8 cellular contexts compared by ENCODE assay signal in the genomic region with DNA sequence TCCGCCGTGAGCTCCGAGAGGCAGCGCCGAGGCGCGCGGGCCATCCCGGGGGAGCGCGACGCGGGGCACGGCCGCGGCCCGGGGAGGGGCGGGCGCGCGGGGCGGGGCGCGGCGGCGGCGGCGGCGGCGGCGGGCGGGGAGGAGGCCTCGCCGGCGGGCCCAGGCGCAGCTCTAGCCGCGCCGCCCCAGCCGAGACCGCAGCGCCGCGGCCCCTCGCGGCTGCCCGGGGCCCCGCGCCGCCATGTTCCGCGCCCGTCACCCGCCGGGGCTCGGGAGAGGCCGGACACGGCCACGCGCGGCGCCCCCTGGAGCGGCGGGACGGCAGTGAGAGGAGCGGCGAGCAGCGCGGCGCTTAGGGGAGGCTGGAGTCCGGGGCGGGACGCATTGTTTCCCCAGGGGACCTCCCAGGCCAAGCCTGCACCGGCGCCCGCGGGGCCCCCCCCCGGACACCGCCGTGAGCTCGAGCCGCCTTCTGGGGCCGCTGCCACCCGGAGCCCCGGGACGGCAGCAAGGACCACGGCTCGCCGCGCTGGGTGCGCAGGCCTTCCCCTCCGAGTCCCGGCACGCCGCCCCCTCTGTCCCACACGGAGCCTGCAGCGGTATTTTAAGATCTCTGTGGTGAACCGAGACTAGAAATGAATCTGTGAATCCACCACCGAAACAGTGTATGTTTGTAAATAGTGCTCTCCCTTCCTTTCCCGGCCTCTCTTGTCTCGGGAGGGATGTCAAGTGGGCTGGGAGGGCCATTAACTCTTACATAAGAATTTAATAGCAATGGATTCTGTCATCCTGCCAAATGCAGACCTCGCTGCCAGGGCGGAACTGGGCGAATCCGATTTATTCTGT. TPM values are rescaled to one million over a fixed set of nuclear protein-coding genes. Genes with fewer than 3 reads are reported as not detected.
DNase-seq lines count a peak whose midpoint lies in the region; ATAC-seq and TF ChIP-seq lines count a peak whose summit lies in the region.

A gene (minus strand): TSS at position 60 of the 846 bp plus-strand sequence. CDS start 172 bp downstream, outside the sequence.

- H3K4me3 Mint-ChIP-seq in activated naive CD4-positive, alpha-beta T cell treated with anti-CD3 and anti-CD28 coated beads, Interleukin-2, amount 50 U/mL, for 24 hours, result peak within 1 kb of the TSS; percentile 90
- peak within 1 kb of the TSS; percentile 99 for H3K4me3 Mint-ChIP-seq in neural crest cell

- ATAC-seq in GM21381 (IDR thresholded peaks at IDR 0.05; ENCODE audit: unreplicated experiment), result peak; percentile 77

- H3K4me3 ChIP-seq in urinary bladder (ENCODE audit: low read depth, low read length), result peak within 1 kb of the TSS; percentile 97

- H3K27ac ChIP-seq in urinary bladder (ENCODE audit: low read depth), result peak within 1 kb of the TSS; percentile 95

- H3K4me1 Mint-ChIP-seq in activated naive CD4-positive, alpha-beta T cell treated with anti-CD3 and anti-CD28 coated beads, Interleukin-2, amount 50 U/mL, for 24 hours, result peaks cover 7% of the 10 kb centered on the region
- H3K4me1 Mint-ChIP-seq in neural crest cell, result peaks cover 32% of the 10 kb centered on the region

- peak; percentile 46 for TF ChIP-seq CTCF in neural crest cell (conservative IDR thresholded peaks at IDR 0.05)

- WGBS in urinary bladder, result under 1% methylated on average over 99 of the region's 105 CpGs

- H3K27me3 Mint-ChIP-seq in activated naive CD4-positive, alpha-beta T cell treated with anti-CD3 and anti-CD28 coated beads, Interleukin-2, amount 50 U/mL, for 24 hours, result peaks cover 46% of the 10 kb centered on the region
- peaks cover 2% of the 10 kb centered on the region for H3K27me3 Mint-ChIP-seq in neural crest cell (ENCODE audit: low read depth)

- H3K36me3 ChIP-seq in urinary bladder (ENCODE audit: insufficient read depth), result no peaks in the 10 kb centered on the region

- H3K9me3 Mint-ChIP-seq in activated naive CD4-positive, alpha-beta T cell treated with anti-CD3 and anti-CD28 coated beads, Interleukin-2, amount 50 U/mL, for 24 hours, result no peaks in the 10 kb centered on the region
- H3K9me3 Mint-ChIP-seq in neural crest cell, result no peaks in the 10 kb centered on the region

- peak; percentile 49 for DNase-seq in DMS 273 treated with DMSO at 0.1 percent for 48 hours (lab: John Stamatoyannopoulos, UW)
- peak; percentile 71 for DNase-seq in HK-2 (ENCODE audit: unreplicated experiment)
- DNase-seq in NOMO-1 treated with DMSO at 0.1 percent for 48 hours (lab: John Stamatoyannopoulos, UW; ENCODE audit: unreplicated experiment), result peak; percentile 53
- DNase-seq in globus pallidus (ENCODE audit: low spot score), result peak; percentile 78
- peak; percentile 50 for DNase-seq in neural crest cell (ENCODE audit: low read depth, low spot score)

- no peaks in the 10 kb centered on the region for H3K4me1 ChIP-seq in urinary bladder (ENCODE audit: insufficient read depth)

- H3K27ac Mint-ChIP-seq in activated naive CD4-positive, alpha-beta T cell treated with anti-CD3 and anti-CD28 coated beads, Interleukin-2, amount 50 U/mL, for 24 hours, result no peak within 1 kb of the TSS
- peak within 1 kb of the TSS; percentile 99 for H3K27ac Mint-ChIP-seq in neural crest cell (ENCODE audit: unreplicated experiment)

- H3K36me3 Mint-ChIP-seq in activated naive CD4-positive, alpha-beta T cell treated with anti-CD3 and anti-CD28 coated beads, Interleukin-2, amount 50 U/mL, for 24 hours, result no peaks in the 10 kb centered on the region
- H3K36me3 Mint-ChIP-seq in neural crest cell (ENCODE audit: low read depth), result no peaks in the 10 kb centered on the region

RNA-seq across cellular contexts. Expression of the gene that starts here (rescaled TPM):
- total RNA-seq in neural crest cell (34.4 TPM in 2 replicates), urinary bladder (64.7 TPM)
- 41.1 TPM for polyA plus RNA-seq in urinary bladder

Comparison
In these comparisons a context has a peak if more than half of its experiments do, and no peak if none do; other contexts are left out.
1. Peak in every context shown above with its lines: DNase-seq, ATAC-seq, H3K4me3 ChIP-seq and H3K27ac ChIP-seq.